ENCODE assay signal across 15 cellular contexts in the genomic region with DNA sequence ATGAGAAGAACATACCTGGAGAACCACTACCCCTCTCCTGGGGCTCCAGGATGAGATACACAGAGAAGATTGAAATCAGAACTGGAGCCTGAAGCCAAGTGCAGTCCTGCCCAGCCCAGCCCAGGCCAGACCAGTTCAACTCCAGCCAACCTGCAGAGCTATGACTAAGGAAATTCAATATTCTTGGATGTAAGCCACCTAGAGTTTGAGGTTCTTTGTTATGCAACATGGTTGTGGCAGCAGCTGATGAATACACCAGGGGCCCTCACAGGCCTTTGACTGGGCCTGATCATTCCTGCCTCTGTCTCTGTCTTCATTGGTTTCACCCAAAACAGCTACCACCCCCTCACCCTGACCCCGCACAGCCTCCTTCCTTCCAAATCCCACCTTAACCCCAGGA.
A peak's percentile ranks its signal among the peaks of the same experiment; 100 is the strongest.
DNase-seq lines count a peak whose midpoint lies in the region; ATAC-seq and TF ChIP-seq lines count a peak whose summit lies in the region.
"Had no signal": no experiment of that assay in that cellular context is flagged by ENCODE, and none has a peak within 500 bp of the region (broad histone marks: within the 10 kb centered on the region; RNA-seq: fewer than 3 reads in every experiment).

No MANE protein-coding gene starts in this region.

- H3K4me3 Mint-ChIP-seq in nephron progenitor cell: no peak overlapping the region

- H3K27me3 ChIP-seq in psoas muscle (ENCODE audit: insufficient read depth in 3 of 3, low read length in 2 of 3): no peaks in the 10 kb centered on the region
- H3K27me3 ChIP-seq: BLaER1 had no signal

- H3K36me3 ChIP-seq in HEK293 (ENCODE audit: control insufficient read depth in 2 of 2, insufficient read depth in 1 of 2, low read length in 2 of 2): no peaks in the 10 kb centered on the region
- H3K36me3 ChIP-seq in psoas muscle (ENCODE audit: insufficient read depth in 1 of 2, low read depth in 1 of 2): no peaks in the 10 kb centered on the region

- H3K27ac ChIP-seq in HEK293 (ENCODE audit: extremely low read depth, low read depth, low read length): no peak overlapping the region
- no peak overlapping the region for H3K27ac ChIP-seq in psoas muscle
- H3K27ac ChIP-seq: BLaER1 had no signal

- POLR2A ChIA-PET in HEK293 (lab: Yijun Ruan, JAX): no interaction called here

- TF ChIP-seq CTCF in HEK293 (tag by site-specific recombination; IDR thresholded peaks at IDR 0.05) (no peak), psoas muscle (IDR thresholded peaks at IDR 0.05) (no peak), nephron progenitor cell (IDR thresholded peaks at IDR 0.05) (no peak)

- no peaks in the 10 kb centered on the region for H3K9me3 Mint-ChIP-seq in nephron progenitor cell

- ATAC-seq in esophagus mucosa: peak; percentile 89
- ATAC-seq in psoas muscle: peak; percentile 89 to 91 (median 90)
- ATAC-seq in GM18867 (IDR thresholded peaks at IDR 0.05; ENCODE audit: unreplicated experiment): no peak
- ATAC-seq: left ventricle myocardium superior had no signal

- H3K9me3 ChIP-seq in HEK293 (ENCODE audit: control insufficient read depth, insufficient read depth, low read depth, low read length): no peaks in the 10 kb centered on the region
- H3K9me3 ChIP-seq in psoas muscle: no peaks in the 10 kb centered on the region
- H3K9me3 ChIP-seq: BLaER1 had no signal

- no peak overlapping the region for H3K4me3 ChIP-seq in HEK293 (ENCODE audit: low read depth, low read length)
- H3K4me3 ChIP-seq in psoas muscle: no peak overlapping the region
- H3K4me3 ChIP-seq: BLaER1 had no signal

- H3K27ac Mint-ChIP-seq in nephron progenitor cell: no peak overlapping the region

- intact Hi-C loops in psoas muscle (cut with DNase I): loop anchor here in 1 of 2 donors (10.0 kb wide), 1 partner anchor 165 kb away; a partner anchor contains a TSS

- H3K36me3 Mint-ChIP-seq in nephron progenitor cell (ENCODE audit: low read depth): no peaks in the 10 kb centered on the region

- CTCF ChIA-PET in HEK293 (lab: Yijun Ruan, JAX): interaction anchor here (0.6 to 1.2 kb wide), 3 partner anchors 9 to 406 kb away, joined by 3 read pairs; no protein-coding TSS in a partner anchor

- DNase-seq in NCI-H2196 (lab: John Stamatoyannopoulos, UW; ENCODE audit: unreplicated experiment): peak; percentile 77
- peak; percentile 27 to 70 for DNase-seq in psoas muscle
- DNase-seq in nephron progenitor cell: no peak
- no peak for DNase-seq in NCI-H526 (lab: John Stamatoyannopoulos, UW)
- DNase-seq: activated CD4-positive, alpha-beta T cell treated with anti-CD3 and anti-CD28 coated beads for 48 hours; activated naive CD4-positive, alpha-beta T cell treated with Interleukin-2 at 50 U/mL for 16 hours; hypothalamus; left ventricle myocardium superior; SIG-M5; stimulated activated CD4-positive, alpha-beta T cell treated with anti-CD3 and anti-CD28 coated beads, Interleukin-15, amount 100 ng/mL, for 24 hours; T1000 had no signal

- H3K27me3 Mint-ChIP-seq in nephron progenitor cell (ENCODE audit: low read depth, poor library complexity): peaks cover 33% of the 10 kb centered on the region

- H3K4me1 ChIP-seq in HEK293 (ENCODE audit: control insufficient read depth, insufficient read depth, low read length) (no peaks in the 10 kb centered on the region), psoas muscle (peaks cover 27% of the 10 kb centered on the region)

- 82 to 95% (median 95%) methylated on average over 1 of the region's 1 CpG for WGBS in psoas muscle, 3 donors

- peaks cover 7% of the 10 kb centered on the region for H3K4me1 Mint-ChIP-seq in nephron progenitor cell

TF ChIP-seq in HEK293, 187 proteins besides CTCF, POLR2A, EP300 and RAD21:
- no peak for TF ChIP-seq ZNF274 (IDR thresholded peaks at IDR 0.05; ENCODE audit: low read length)
- no peak for TF ChIP-seq ZNF274 (tag by site-specific recombination; IDR thresholded peaks at IDR 0.05; ENCODE audit: borderline replicate concordance)
- 0 out of 2 replicates have a peak, but pooled peaks have one; percentile 27 for TF ChIP-seq SCRT2 (tag by site-specific recombination; IDR thresholded peaks at IDR 0.05)
- no peak for TF ChIP-seq ZNF266 (tag by site-specific recombination; IDR thresholded peaks at IDR 0.05; ENCODE audit: low read depth)

Comparison
In these comparisons a context has a peak if more than half of its experiments do, and no peak if none do; other contexts are left out.
1. DNase-seq: peak in NCI-H2196 (single experiment) and psoas muscle (2 of 2); none in nephron progenitor cell (single experiment) and NCI-H526 (0 of 2).